ENCODE assay signal across 30 cellular contexts in the genomic region with DNA sequence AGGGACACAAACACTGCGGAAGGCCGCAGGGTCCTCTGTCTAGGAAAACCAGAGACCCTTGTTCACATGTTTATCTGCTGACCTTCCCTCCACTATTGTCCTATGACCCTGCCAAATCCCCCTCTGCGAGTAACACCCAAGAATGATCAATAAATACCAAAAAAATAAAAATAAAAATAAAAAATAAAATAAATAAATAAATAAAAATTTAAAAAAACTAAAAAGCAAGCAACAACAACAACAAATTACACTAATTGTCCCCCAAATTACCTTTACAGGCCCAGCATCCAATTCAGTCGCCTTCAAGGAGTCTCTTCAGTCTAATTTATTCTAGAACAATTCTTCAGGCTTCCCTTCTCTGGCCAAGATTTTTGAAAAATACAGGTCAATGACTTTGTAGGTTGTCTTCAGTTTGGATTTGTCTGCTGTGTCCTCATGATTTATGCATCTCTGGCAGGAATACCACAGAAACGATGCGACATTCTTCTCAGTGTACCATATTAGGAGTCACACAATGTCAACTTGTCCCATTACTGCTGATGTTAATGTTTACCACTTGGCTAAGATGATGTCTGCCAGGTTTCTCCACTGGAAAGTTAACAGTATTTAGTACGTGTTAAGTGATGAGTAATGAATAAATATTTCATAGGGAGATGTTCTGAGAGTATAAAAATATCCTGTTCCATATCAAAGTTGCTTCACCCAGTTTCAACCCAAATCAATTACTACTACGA. TPM values are rescaled to one million over a fixed set of nuclear protein-coding genes. Genes with fewer than 3 reads are reported as not detected.
"Had no signal": no experiment of that assay in that cellular context is flagged by ENCODE, and none has a peak within 500 bp of the region (broad histone marks: within the 10 kb centered on the region; RNA-seq: fewer than 3 reads in every experiment).

No MANE protein-coding gene starts in this region.

- H3K27ac ChIP-seq: ascending aorta, breast epithelium, cardiac muscle cell, colonic mucosa, dorsolateral prefrontal cortex, heart left ventricle had no signal

- H3K36me3 ChIP-seq: ascending aorta, breast epithelium, cardiac muscle cell, colonic mucosa, heart left ventricle had no signal

- ATAC-seq: activated naive CD4-positive, alpha-beta T cell treated with anti-CD3 and anti-CD28 coated beads, Interleukin-2, amount 50 U/mL, for 72 hours; activated T-cell treated with anti-CD3 and anti-CD28 coated beads, Interleukin-2, amount 50 U/mL, for 72 hours; esophagus mucosa; heart left ventricle had no signal

- H3K4me1 ChIP-seq: ascending aorta, breast epithelium, colonic mucosa, heart left ventricle had no signal

- H3K27me3 ChIP-seq: ascending aorta, breast epithelium, colonic mucosa, dorsolateral prefrontal cortex, heart left ventricle had no signal

- H3K4me3 ChIP-seq: ascending aorta, breast epithelium, cardiac muscle cell, colonic mucosa, dorsolateral prefrontal cortex, heart left ventricle had no signal

- H3K9me3 ChIP-seq: ascending aorta, colonic mucosa had no signal

- FAIRE-seq: frontal cortex had no signal

- DNase-seq: activated CD4-positive, alpha-beta memory T cell treated with anti-CD3 and anti-CD28 coated beads, Interleukin-2, amount 10 ng/mL, durations not matched to agents 7 days and 5 days; activated CD4-positive, alpha-beta T cell treated with anti-CD3 and anti-CD28 coated beads for 1 hour; activated CD4-positive, alpha-beta T cell treated with anti-CD3 and anti-CD28 coated beads for 4 hours; activated CD4-positive, alpha-beta T cell treated with anti-CD3 and anti-CD28 coated beads, Interleukin-2, amount 10 ng/mL, durations not matched to agents 7 days and 5 days; activated CD4-positive, alpha-beta T cell treated with anti-CD3 and anti-CD28 coated beads, Interleukin-2, amount 50 U/mL, for 4 hours; activated CD8-positive, alpha-beta memory T cell treated with anti-CD3 and anti-CD28 coated beads, Interleukin-2, amount 50 U/mL, for 48 hours; activated gamma-delta T cell; activated naive CD4-positive, alpha-beta T cell; activated naive CD4-positive, alpha-beta T cell treated with anti-CD3 and anti-CD28 coated beads, Interleukin-2, amount 10 ng/mL, durations not matched to agents 7 days and 5 days; activated naive CD8-positive, alpha-beta T cell treated with anti-CD3 and anti-CD28 coated beads, Interleukin-2, amount 10 ng/mL, durations not matched to agents 7 days and 5 days; activated T-cell treated with anti-CD3 and anti-CD28 coated beads for 4 hours; activated T-cell treated with anti-CD3 and anti-CD28 coated beads, Interleukin-2, amount 50 U/mL, for 24 hours; activated T-cell treated with anti-CD3 and anti-CD28 coated beads, Interleukin-2, amount 50 U/mL, for 72 hours; central memory CD4-positive, alpha-beta T cell; cerebellar nuclear complex; colonic mucosa; dorsolateral prefrontal cortex; effector memory CD4-positive, alpha-beta T cell; endodermal cell; glutamatergic neuron; heart left ventricle; T-helper 2 cell had no signal

RNA-seq across cellular contexts. Expression of gene BMP8B, which starts 20.3 kb away (rescaled TPM):
- total RNA-seq: ascending aorta, cardiac muscle cell, fibroblast of lung had no signal

RNA-seq across cellular contexts. Expression of gene OXCT2, which starts 37.8 kb away (rescaled TPM):
- total RNA-seq: activated CD4-positive, alpha-beta T cell treated with anti-CD3 and anti-CD28 coated beads, Interleukin-2, amount 10 ng/mL, durations not matched to agents 7 days and 5 days; ascending aorta; T-helper 1 cell treated with Interleukin-12 subunit alpha and Interleukin-12 subunit beta and Interleukin-4 antibody, amounts not matched to agents 30 ng/mL and 1 ng/mL, for 36 hours had no signal
- polyA plus RNA-seq: cardiac muscle cell had no signal
